13 cellular contexts compared by ENCODE assay signal in the genomic region with DNA sequence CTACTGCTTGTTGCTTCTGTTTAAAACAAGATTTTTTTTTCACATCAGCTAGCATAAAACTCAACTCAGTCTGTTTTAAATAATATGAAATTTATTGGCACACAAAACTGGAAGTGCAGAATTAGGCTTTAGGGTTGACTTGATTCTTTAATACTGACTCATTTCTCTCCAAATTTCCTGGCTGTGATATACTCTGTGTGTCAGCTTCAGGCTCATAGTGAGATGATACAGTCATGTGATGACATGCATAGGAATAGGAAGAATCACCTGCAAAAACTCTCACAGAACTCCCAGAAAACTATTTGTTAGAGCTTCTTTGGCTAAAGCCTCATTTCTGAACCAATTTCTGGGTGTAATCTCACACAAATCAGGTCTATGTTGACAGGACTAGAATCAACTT.
DNase-seq lines count a peak whose midpoint lies in the region; ATAC-seq and TF ChIP-seq lines count a peak whose summit lies in the region.
"Had no signal": no experiment of that assay in that cellular context is flagged by ENCODE, and none has a peak within 500 bp of the region (broad histone marks: within the 10 kb centered on the region; RNA-seq: fewer than 3 reads in every experiment).

No MANE protein-coding gene starts in this region.

- in situ Hi-C loops in HAP-1 (cut with MboI; ENCODE audit: low sequenced_read_pairs) = no loop called here

- CTCF ChIA-PET in RWPE1 (lab: Yijun Ruan, JAX) = no interaction called here

- DNase-seq in HS-5 (ENCODE audit: low read depth) (peak; percentile 6), RWPE1 (ENCODE audit: low spot score) (peak; percentile 1), epithelial cell of esophagus (ENCODE audit: low read depth) (peak; percentile 79), dermis blood vessel endothelial cell (no peak), HAP-1 (ENCODE audit: low spot score in 2 of 2) (no peak)
- DNase-seq in activated naive CD4-positive, alpha-beta T cell treated with anti-CD3 and anti-CD28 coated beads, Interleukin-2, amount 50 U/mL, for 16 hours = no peak
- DNase-seq: C1 segment of cervical spinal cord; Calu3; CD4-positive, alpha-beta T cell; DMS79; GM23248 had no signal

- TF ChIP-seq CTCF in RWPE1 (conservative IDR thresholded peaks at IDR 0.05; ENCODE audit: low read depth) (no peak), epithelial cell of esophagus (IDR thresholded peaks at IDR 0.05; ENCODE audit: insufficient read depth, low read depth, low read length, missing control alignments) (no peak)

- no peak for ATAC-seq in HG03565 (IDR thresholded peaks at IDR 0.05; ENCODE audit: unreplicated experiment)
- ATAC-seq: GM12878 had no signal

- H3K27me3 ChIP-seq in HAP-1 (ENCODE audit: low read depth) = no peaks in the 10 kb centered on the region

- H3K27ac ChIP-seq in RWPE1 = no peak overlapping the region
- H3K27ac ChIP-seq: GM23248 had no signal

- POLR2A ChIA-PET in RWPE1 (lab: Yijun Ruan, JAX; ENCODE audit: low non-redundant PET) = no interaction called here

- H3K9me3 ChIP-seq in HAP-1 = no peaks in the 10 kb centered on the region

- H3K4me3 ChIP-seq in epithelial cell of esophagus (ENCODE audit: low read length) (no peak overlapping the region), HAP-1 (no peak overlapping the region)
- H3K4me3 ChIP-seq: GM12878, GM23248 had no signal

- H3K36me3 ChIP-seq in HAP-1 (replicated peaks) = no peaks in the 10 kb centered on the region

- peaks cover 4% of the 10 kb centered on the region; the same call in 1 of the 2 replicates for H3K4me1 ChIP-seq in HAP-1

Comparison
In these comparisons a context has a peak if more than half of its experiments do, and no peak if none do; other contexts are left out.
1. DNase-seq: peak in HS-5 (single experiment), RWPE1 (single experiment) and epithelial cell of esophagus (single experiment); none in dermis blood vessel endothelial cell (single experiment), HAP-1 (0 of 2) and activated naive CD4-positive, alpha-beta T cell treated with anti-CD3 and anti-CD28 coated beads, Interleukin-2, amount 50 U/mL, for 16 hours (single experiment).